Comparison of ENCODE assay signal across 16 cellular contexts in the genomic region with DNA sequence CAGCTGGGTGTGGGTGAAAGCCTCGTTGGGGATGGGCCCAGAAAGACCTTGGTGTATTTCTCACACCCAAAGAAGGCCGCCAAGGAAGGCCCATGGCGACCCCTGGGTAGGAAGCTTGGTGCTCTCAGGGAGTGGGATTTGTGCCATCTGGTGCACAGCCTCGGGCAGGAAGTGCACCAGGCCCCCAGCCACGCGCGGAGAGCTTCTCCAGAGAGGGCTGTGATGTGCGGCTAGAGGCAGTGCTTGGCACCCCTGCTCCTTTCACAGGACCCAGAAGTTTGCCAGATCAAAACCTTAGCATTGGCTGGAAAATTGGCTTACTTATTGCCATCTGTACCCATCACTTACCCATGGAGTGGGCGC.
DNase-seq lines count a peak whose midpoint lies in the region; ATAC-seq, FAIRE-seq and TF ChIP-seq lines count a peak whose summit lies in the region.
"Had no signal": no experiment of that assay in that cellular context is flagged by ENCODE, and none has a peak within 500 bp of the region (broad histone marks: within the 10 kb centered on the region; RNA-seq: fewer than 3 reads in every experiment).

No MANE protein-coding gene starts in this region.

- TF ChIP-seq CTCF in HCT116 (IDR thresholded peaks at IDR 0.05 in 2 of 3, conservative IDR thresholded peaks at IDR 0.05 in 1 of 3; ENCODE audit: borderline replicate concordance in 1 of 3, insufficient read depth in 1 of 3, low read depth in 2 of 3, low read length in 2 of 3): no peak
- TF ChIP-seq CTCF in activated CD8-positive, alpha-beta T cell treated with anti-CD3 and anti-CD28 coated beads for 36 hours (IDR thresholded peaks at IDR 0.05): no peak
- no peak for TF ChIP-seq CTCF in pancreas (IDR thresholded peaks at IDR 0.05)

- FAIRE-seq in pancreas (lab: Jason Lieb, UNC): no peak

- TF ChIP-seq RAD21 in HCT116 (IDR thresholded peaks at IDR 0.05; ENCODE audit: low read depth): no peak

- intact Hi-C loops in HCT116 (cut with micrococcal nuclease): no loop called here
- intact Hi-C loops in activated CD8-positive, alpha-beta T cell treated with anti-CD3 and anti-CD28 coated beads for 36 hours (cut with micrococcal nuclease): no loop called here
- intact Hi-C loops in pancreas (cut with DNase I): no loop called here
- intact Hi-C loops in sciatic nerve (cut with DNase I): no loop called here

- H3K27ac ChIP-seq in HCT116 (ENCODE audit: low read depth, low read length): peak overlapping the region; percentile 59
- no peak overlapping the region for H3K27ac ChIP-seq in pancreas
- H3K27ac ChIP-seq: PC-9 had no signal

- CTCF ChIA-PET in HCT116 (lab: Charles Lee): no interaction called here
- CTCF ChIA-PET in activated CD8-positive, alpha-beta T cell treated with anti-CD3 and anti-CD28 coated beads for 36 hours (lab: Charles Lee): interaction anchor here (0.6 to 1.5 kb wide), 7 partner anchors 9 to 167 kb away, joined by 3 to 5 read pairs (median 3); partner anchors contain the start of gene SOCS1

- no peak for TF ChIP-seq POLR2A in HCT116 (IDR thresholded peaks at IDR 0.05; ENCODE audit: borderline replicate concordance, extremely low read depth, insufficient read depth, insufficient read length)

- H3K27me3 ChIP-seq in HCT116 (ENCODE audit: insufficient read depth, low read length): no peaks in the 10 kb centered on the region
- H3K27me3 ChIP-seq in pancreas: no peaks in the 10 kb centered on the region
- H3K27me3 ChIP-seq: spleen had no signal

- H3K4me2 ChIP-seq in HCT116 (ENCODE audit: low read length): peak overlapping the region; percentile 54
- H3K4me2 ChIP-seq: PC-9 had no signal

- RAD21 ChIA-PET in HCT116 (lab: Charles Lee; ENCODE audit: low non-redundant PET in 1 of 2, low total read pairs in 2 of 2, uncharacterized antibody in 2 of 2, unreplicated experiment in 2 of 2): interaction anchor here in 1 of 2 experiments (1.5 kb wide), 1 partner anchor 167 kb away, joined by 4 read pairs; the partner anchor contains the start of gene SOCS1

- POLR2A ChIA-PET in HCT116 (lab: Charles Lee): interaction anchor here (2.0 kb wide), 1 partner anchor 167 kb away, joined by 15 read pairs; the partner anchor contains the start of gene SOCS1
- POLR2A ChIA-PET in activated CD8-positive, alpha-beta T cell treated with anti-CD3 and anti-CD28 coated beads for 36 hours (lab: Charles Lee): interaction anchor here (0.7 to 14.8 kb wide), 7 partner anchors 9 to 167 kb away, joined by 3 to 147 read pairs (median 5); partner anchors contain the start of gene SOCS1

- H3K4me1 ChIP-seq in HCT116 (ENCODE audit: control insufficient read depth in 1 of 2, insufficient read depth in 2 of 2, low read length in 2 of 2): peaks cover 84 to 98% of the 10 kb centered on the region in 2 experiments
- no peaks in the 10 kb centered on the region for H3K4me1 ChIP-seq in pancreas

- H3K4me1 Mint-ChIP-seq in activated T-cell treated with anti-CD3 and anti-CD28 coated beads, Interleukin-2, amount 50 U/mL, for 72 hours (ENCODE audit: low read depth): peaks cover 83% of the 10 kb centered on the region
- H3K4me1 Mint-ChIP-seq in activated CD8-positive, alpha-beta T cell treated with anti-CD3 and anti-CD28 coated beads for 36 hours (ENCODE audit: low read depth): peaks cover 74% of the 10 kb centered on the region
- H3K4me1 Mint-ChIP-seq in stimulated activated naive B cell treated with anti-CD40 and anti-IgM and Interleukin-4, amounts not matched to agents 10 μg/mL and 1 μg/mL and 100 μg/mL, for 72 hours: peaks cover 55 to 90% of the 10 kb centered on the region in 2 donors

- H3K27ac Mint-ChIP-seq in activated T-cell treated with anti-CD3 and anti-CD28 coated beads, Interleukin-2, amount 50 U/mL, for 72 hours: peak overlapping the region; percentile 38
- H3K27ac Mint-ChIP-seq in activated CD8-positive, alpha-beta T cell treated with anti-CD3 and anti-CD28 coated beads for 36 hours: peak overlapping the region; percentile 76
- H3K27ac Mint-ChIP-seq in stimulated activated naive B cell treated with anti-CD40 and anti-IgM and Interleukin-4, amounts not matched to agents 10 μg/mL and 1 μg/mL and 100 μg/mL, for 72 hours: peak overlapping the region; percentile 90
- H3K27ac Mint-ChIP-seq: natural killer cell had no signal

- H3K9me3 Mint-ChIP-seq in activated T-cell treated with anti-CD3 and anti-CD28 coated beads, Interleukin-2, amount 50 U/mL, for 72 hours: no peaks in the 10 kb centered on the region
- H3K9me3 Mint-ChIP-seq in activated CD8-positive, alpha-beta T cell treated with anti-CD3 and anti-CD28 coated beads for 36 hours: no peaks in the 10 kb centered on the region
- H3K9me3 Mint-ChIP-seq in stimulated activated naive B cell treated with anti-CD40 and anti-IgM and Interleukin-4, amounts not matched to agents 10 μg/mL and 1 μg/mL and 100 μg/mL, for 72 hours: no peaks in the 10 kb centered on the region
- H3K9me3 Mint-ChIP-seq: natural killer cell had no signal

- BruUV-seq in HCT116 (replicated peaks; lab: Mats Ljungman, UMichigan): no TSS peak

- DNase-seq in activated T-cell treated with anti-CD3 and anti-CD28 coated beads, Interleukin-2, amount 50 U/mL, for 72 hours: no peak
- DNase-seq in activated T-cell treated with anti-CD3 and anti-CD28 coated beads for 4 hours (no peak), HCT116 (ENCODE audit: low read depth, low spot score) (no peak), pancreas (no peak), sciatic nerve (ENCODE audit: low spot score) (no peak)
- DNase-seq in activated CD8-positive, alpha-beta T cell treated with anti-CD3 and anti-CD28 coated beads for 36 hours: no peak
- no peak for DNase-seq in stimulated activated naive B cell treated with anti-CD40 and anti-IgM and Interleukin-4, amounts not matched to agents 10 μg/mL and 1 μg/mL and 100 μg/mL, for 72 hours
- DNase-seq: caudate nucleus, head of caudate nucleus, natural killer cell, NCI-H2081 treated with DMSO at 0.1 percent for 48 hours, NCI-H748 treated with DMSO at 0.1 percent for 48 hours, spleen had no signal

- H3K4me3 ChIP-seq in HCT116 (replicated peaks in 1 of 2; ENCODE audit: low read depth in 1 of 2, low read length in 2 of 2) (no peak overlapping the region), pancreas (no peak overlapping the region)
- H3K4me3 ChIP-seq: lung, PC-9, spleen had no signal

- peak overlapping the region; percentile 53 to 62 for H3K4me3 Mint-ChIP-seq in activated T-cell treated with anti-CD3 and anti-CD28 coated beads, Interleukin-2, amount 50 U/mL, for 72 hours
- H3K4me3 Mint-ChIP-seq in activated CD8-positive, alpha-beta T cell treated with anti-CD3 and anti-CD28 coated beads for 36 hours: no peak overlapping the region
- H3K4me3 Mint-ChIP-seq in stimulated activated naive B cell treated with anti-CD40 and anti-IgM and Interleukin-4, amounts not matched to agents 10 μg/mL and 1 μg/mL and 100 μg/mL, for 72 hours: no peak overlapping the region
- H3K4me3 Mint-ChIP-seq: natural killer cell had no signal

- H3K79me2 ChIP-seq in HCT116 (ENCODE audit: insufficient read depth, low read length): no peaks in the 10 kb centered on the region

- H3K36me3 ChIP-seq in HCT116 (ENCODE audit: control insufficient read depth in 1 of 2, insufficient read depth in 2 of 2, low read length in 2 of 2): no peaks in the 10 kb centered on the region
- no peaks in the 10 kb centered on the region for H3K36me3 ChIP-seq in pancreas

- H4K20me1 ChIP-seq in HCT116 (ENCODE audit: insufficient read depth): no peaks in the 10 kb centered on the region

- no peaks in the 10 kb centered on the region for H3K9me2 ChIP-seq in HCT116 (ENCODE audit: insufficient read depth)

- H3K9me3 ChIP-seq in HCT116 (ENCODE audit: control insufficient read depth in 1 of 2, insufficient read depth in 1 of 2, low read depth in 1 of 2, low read length in 2 of 2) (no peaks in the 10 kb centered on the region), pancreas (no peaks in the 10 kb centered on the region)
- H3K9me3 ChIP-seq: spleen had no signal

- WGBS in pancreas, 2 donors: 87 to 90% methylated on average over 9 of the region's 9 CpGs

- peak in 1 of 2 donors; percentile 12 for ATAC-seq in activated T-cell treated with anti-CD3 and anti-CD28 coated beads, Interleukin-2, amount 50 U/mL, for 72 hours (replicated peaks in 1 of 2)
- ATAC-seq in HCT116: no peak
- peak; percentile 16 for ATAC-seq in activated CD8-positive, alpha-beta T cell treated with anti-CD3 and anti-CD28 coated beads for 36 hours
- no peak for ATAC-seq in stimulated activated naive B cell treated with anti-CD40 and anti-IgM and Interleukin-4, amounts not matched to agents 10 μg/mL and 1 μg/mL and 100 μg/mL, for 72 hours (replicated peaks)
- ATAC-seq in pancreas: no peak
- no peak for ATAC-seq in HG02938 (IDR thresholded peaks at IDR 0.05; ENCODE audit: unreplicated experiment)
- no peak for ATAC-seq in sciatic nerve

- peaks cover 0 to 6% of the 10 kb centered on the region in 2 donors for H3K36me3 Mint-ChIP-seq in activated T-cell treated with anti-CD3 and anti-CD28 coated beads, Interleukin-2, amount 50 U/mL, for 72 hours (ENCODE audit: insufficient read depth in 2 of 2)
- H3K36me3 Mint-ChIP-seq in activated CD8-positive, alpha-beta T cell treated with anti-CD3 and anti-CD28 coated beads for 36 hours (ENCODE audit: low read depth): peaks cover 21% of the 10 kb centered on the region
- peaks cover 52 to 71% of the 10 kb centered on the region in 2 donors for H3K36me3 Mint-ChIP-seq in stimulated activated naive B cell treated with anti-CD40 and anti-IgM and Interleukin-4, amounts not matched to agents 10 μg/mL and 1 μg/mL and 100 μg/mL, for 72 hours
- H3K36me3 Mint-ChIP-seq: natural killer cell had no signal

- peak overlapping the region; percentile 28; the same call in 1 of the 2 replicates for H3K9ac ChIP-seq in HCT116 (ENCODE audit: low read length)

- no peaks in the 10 kb centered on the region for H3K27me3 Mint-ChIP-seq in activated T-cell treated with anti-CD3 and anti-CD28 coated beads, Interleukin-2, amount 50 U/mL, for 72 hours (ENCODE audit: low read depth)
- no peaks in the 10 kb centered on the region for H3K27me3 Mint-ChIP-seq in activated CD8-positive, alpha-beta T cell treated with anti-CD3 and anti-CD28 coated beads for 36 hours
- H3K27me3 Mint-ChIP-seq in stimulated activated naive B cell treated with anti-CD40 and anti-IgM and Interleukin-4, amounts not matched to agents 10 μg/mL and 1 μg/mL and 100 μg/mL, for 72 hours: no peaks in the 10 kb centered on the region

- no peak overlapping the region for H2AFZ ChIP-seq in HCT116 (ENCODE audit: low read depth, low read length, poor library complexity, severe bottlenecking)
- H2AFZ ChIP-seq: PC-9 had no signal

TF ChIP-seq in HCT116, 20 proteins besides CTCF, POLR2A, EP300 and RAD21 (continues in another document):
- TF ChIP-seq CBX3 (IDR thresholded peaks at IDR 0.05; ENCODE audit: low read depth) (no peak), ZNF274 (IDR thresholded peaks at IDR 0.05; ENCODE audit: low read depth, low read length) (no peak)

Comparison
In these comparisons a context has a peak if more than half of its experiments do, and no peak if none do; other contexts are left out.
1. H3K27ac Mint-ChIP-seq: peak in every context shown above with its lines; median percentile 90 in stimulated activated naive B cell treated with anti-CD40 and anti-IgM and Interleukin-4, amounts not matched to agents 10 μg/mL and 1 μg/mL and 100 μg/mL, for 72 hours; 76 in activated CD8-positive, alpha-beta T cell treated with anti-CD3 and anti-CD28 coated beads for 36 hours; 38 in activated T-cell treated with anti-CD3 and anti-CD28 coated beads, Interleukin-2, amount 50 U/mL, for 72 hours.
2. H3K4me3 Mint-ChIP-seq: peak in activated T-cell treated with anti-CD3 and anti-CD28 coated beads, Interleukin-2, amount 50 U/mL, for 72 hours (2 of 2); none in activated CD8-positive, alpha-beta T cell treated with anti-CD3 and anti-CD28 coated beads for 36 hours (single experiment) and stimulated activated naive B cell treated with anti-CD40 and anti-IgM and Interleukin-4, amounts not matched to agents 10 μg/mL and 1 μg/mL and 100 μg/mL, for 72 hours (0 of 2).